1 cellular context compared by ENCODE assay signal in genomic region chr10:93067443-93068365, GRCh38.
TF ChIP-seq lines count a peak whose summit lies in the region.

No MANE protein-coding gene starts in this region.

TF ChIP-seq in SK-N-SH treated with all-trans-retinoic acid at 6 μM for 48 hours, 23 proteins besides CTCF, POLR2A, EP300 and RAD21 (continued from another document):
- no peak for TF ChIP-seq POU6F1 (CRISPR knock-in tag; IDR thresholded peaks at IDR 0.05; ENCODE audit: borderline replicate concordance, low read depth)
- no peak for TF ChIP-seq BACH2 (CRISPR knock-in tag; IDR thresholded peaks at IDR 0.05; ENCODE audit: borderline replicate concordance)
- no peak for TF ChIP-seq ZC3H10 (CRISPR knock-in tag; IDR thresholded peaks at IDR 0.05)
- TF ChIP-seq OSR1 (CRISPR knock-in tag; IDR thresholded peaks at IDR 0.05), result no peak
- TF ChIP-seq RARB (CRISPR knock-in tag; IDR thresholded peaks at IDR 0.05), result no peak
- no peak for TF ChIP-seq GLIS3 (CRISPR knock-in tag; IDR thresholded peaks at IDR 0.05)
